Comparison of ENCODE assay signal across 23 cellular contexts in genomic region chr9:2164268-2164667, GRCh38.
"Had no signal": no experiment of that assay in that cellular context is flagged by ENCODE, and none has a peak within 500 bp of the region (broad histone marks: within the 10 kb centered on the region; RNA-seq: fewer than 3 reads in every experiment).

No MANE protein-coding gene starts in this region.

- DNase-seq: colonic mucosa; effector CD4-positive, alpha-beta T cell; endodermal cell; erythroblast; foreskin melanocyte; heart left ventricle; hippocampal formation; left colon; left ventricle myocardium superior; mesenchymal stem cell; midbrain; occipital lobe; psoas muscle; retina; right lobe of liver; stimulated activated CD4-positive, alpha-beta T cell treated with anti-CD3 and anti-CD28 coated beads, Interleukin-4, amount 100 ng/mL, for 1 hour; stimulated activated CD8-positive, alpha-beta memory T cell treated with anti-CD3 and anti-CD28 coated beads, Interleukin-4, amount 100 ng/mL, for 48 hours; stimulated activated naive CD8-positive, alpha-beta T cell treated with anti-CD3 and anti-CD28 coated beads, Interleukin-15, amount 100 ng/mL, for 72 hours; testis had no signal

- H3K27me3 ChIP-seq: colonic mucosa, heart left ventricle, right lobe of liver, testis, tibial nerve had no signal

- H3K9me3 Mint-ChIP-seq: natural killer cell treated with Interleukin-12 subunit alpha and Interleukin-12 subunit beta and Interleukin-15 and Interleukin-18, amount 100 ng/mL, for 72 hours; stimulated activated memory B cell treated with anti-CD40 and anti-IgM and Interleukin-4, amounts not matched to agents 10 μg/mL and 1 μg/mL and 100 μg/mL, for 72 hours; stimulated activated naive CD8-positive, alpha-beta T cell treated with anti-CD3 and anti-CD28 coated beads, Interleukin-15, amount 100 ng/mL, for 72 hours had no signal

- H3K9me3 ChIP-seq: colonic mucosa, heart left ventricle, psoas muscle, right lobe of liver, testis, tibial nerve had no signal

- ATAC-seq: heart left ventricle; left colon; left ventricle myocardium superior; natural killer cell treated with Interleukin-12 subunit alpha and Interleukin-12 subunit beta and Interleukin-15 and Interleukin-18, amount 100 ng/mL, for 72 hours; psoas muscle; right lobe of liver; stimulated activated memory B cell treated with anti-CD40 and anti-IgM and Interleukin-4, amounts not matched to agents 10 μg/mL and 1 μg/mL and 100 μg/mL, for 72 hours; stimulated activated naive CD8-positive, alpha-beta T cell treated with anti-CD3 and anti-CD28 coated beads, Interleukin-15, amount 100 ng/mL, for 72 hours had no signal

- H3K4me3 Mint-ChIP-seq: endodermal cell; natural killer cell treated with Interleukin-12 subunit alpha and Interleukin-12 subunit beta and Interleukin-15 and Interleukin-18, amount 100 ng/mL, for 72 hours; stimulated activated memory B cell treated with anti-CD40 and anti-IgM and Interleukin-4, amounts not matched to agents 10 μg/mL and 1 μg/mL and 100 μg/mL, for 72 hours; stimulated activated naive CD8-positive, alpha-beta T cell treated with anti-CD3 and anti-CD28 coated beads, Interleukin-15, amount 100 ng/mL, for 72 hours had no signal

- H3K27ac ChIP-seq: colonic mucosa, heart left ventricle, parathyroid adenoma, psoas muscle, right lobe of liver, testis, tibial nerve had no signal

- H3K27ac Mint-ChIP-seq: endodermal cell; stimulated activated memory B cell treated with anti-CD40 and anti-IgM and Interleukin-4, amounts not matched to agents 10 μg/mL and 1 μg/mL and 100 μg/mL, for 72 hours; stimulated activated naive CD8-positive, alpha-beta T cell treated with anti-CD3 and anti-CD28 coated beads, Interleukin-15, amount 100 ng/mL, for 72 hours had no signal

- H3K27me3 Mint-ChIP-seq: natural killer cell treated with Interleukin-12 subunit alpha and Interleukin-12 subunit beta and Interleukin-15 and Interleukin-18, amount 100 ng/mL, for 72 hours; stimulated activated memory B cell treated with anti-CD40 and anti-IgM and Interleukin-4, amounts not matched to agents 10 μg/mL and 1 μg/mL and 100 μg/mL, for 72 hours; stimulated activated naive CD8-positive, alpha-beta T cell treated with anti-CD3 and anti-CD28 coated beads, Interleukin-15, amount 100 ng/mL, for 72 hours had no signal
